1 cellular context compared by ENCODE assay signal in the genomic region with DNA sequence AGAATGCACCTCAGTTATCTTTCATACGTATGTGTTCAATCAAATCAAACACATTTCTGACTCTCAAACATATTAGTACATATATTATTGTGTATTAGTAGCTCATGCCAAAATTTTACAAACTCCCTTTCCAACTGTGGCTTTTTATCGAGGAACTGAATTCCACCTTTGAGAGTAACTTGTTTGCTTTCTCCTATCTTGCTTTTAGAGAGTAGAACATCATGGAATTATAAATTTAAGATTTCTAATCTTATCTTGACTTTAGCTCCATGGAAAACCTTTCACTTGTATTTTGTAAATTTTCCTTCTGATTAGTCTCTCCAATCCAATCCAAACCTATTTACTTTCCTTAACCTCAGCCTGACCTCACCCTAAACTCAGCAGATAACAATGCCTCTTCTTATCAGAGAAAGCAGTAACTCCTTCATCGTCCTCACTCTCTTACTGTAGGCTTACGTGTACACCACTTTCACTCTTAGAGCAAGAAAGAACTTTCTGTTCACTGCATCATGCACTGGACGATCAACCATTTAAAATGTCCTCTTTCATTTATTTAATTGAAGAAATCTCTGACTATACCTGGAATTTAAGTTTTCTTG.
TF ChIP-seq lines count a peak whose summit lies in the region.

No MANE protein-coding gene starts in this region.

TF ChIP-seq in K562, 482 proteins besides CTCF, POLR2A, EP300 and RAD21 (continued from another document):
- TF ChIP-seq, protein P1, sequence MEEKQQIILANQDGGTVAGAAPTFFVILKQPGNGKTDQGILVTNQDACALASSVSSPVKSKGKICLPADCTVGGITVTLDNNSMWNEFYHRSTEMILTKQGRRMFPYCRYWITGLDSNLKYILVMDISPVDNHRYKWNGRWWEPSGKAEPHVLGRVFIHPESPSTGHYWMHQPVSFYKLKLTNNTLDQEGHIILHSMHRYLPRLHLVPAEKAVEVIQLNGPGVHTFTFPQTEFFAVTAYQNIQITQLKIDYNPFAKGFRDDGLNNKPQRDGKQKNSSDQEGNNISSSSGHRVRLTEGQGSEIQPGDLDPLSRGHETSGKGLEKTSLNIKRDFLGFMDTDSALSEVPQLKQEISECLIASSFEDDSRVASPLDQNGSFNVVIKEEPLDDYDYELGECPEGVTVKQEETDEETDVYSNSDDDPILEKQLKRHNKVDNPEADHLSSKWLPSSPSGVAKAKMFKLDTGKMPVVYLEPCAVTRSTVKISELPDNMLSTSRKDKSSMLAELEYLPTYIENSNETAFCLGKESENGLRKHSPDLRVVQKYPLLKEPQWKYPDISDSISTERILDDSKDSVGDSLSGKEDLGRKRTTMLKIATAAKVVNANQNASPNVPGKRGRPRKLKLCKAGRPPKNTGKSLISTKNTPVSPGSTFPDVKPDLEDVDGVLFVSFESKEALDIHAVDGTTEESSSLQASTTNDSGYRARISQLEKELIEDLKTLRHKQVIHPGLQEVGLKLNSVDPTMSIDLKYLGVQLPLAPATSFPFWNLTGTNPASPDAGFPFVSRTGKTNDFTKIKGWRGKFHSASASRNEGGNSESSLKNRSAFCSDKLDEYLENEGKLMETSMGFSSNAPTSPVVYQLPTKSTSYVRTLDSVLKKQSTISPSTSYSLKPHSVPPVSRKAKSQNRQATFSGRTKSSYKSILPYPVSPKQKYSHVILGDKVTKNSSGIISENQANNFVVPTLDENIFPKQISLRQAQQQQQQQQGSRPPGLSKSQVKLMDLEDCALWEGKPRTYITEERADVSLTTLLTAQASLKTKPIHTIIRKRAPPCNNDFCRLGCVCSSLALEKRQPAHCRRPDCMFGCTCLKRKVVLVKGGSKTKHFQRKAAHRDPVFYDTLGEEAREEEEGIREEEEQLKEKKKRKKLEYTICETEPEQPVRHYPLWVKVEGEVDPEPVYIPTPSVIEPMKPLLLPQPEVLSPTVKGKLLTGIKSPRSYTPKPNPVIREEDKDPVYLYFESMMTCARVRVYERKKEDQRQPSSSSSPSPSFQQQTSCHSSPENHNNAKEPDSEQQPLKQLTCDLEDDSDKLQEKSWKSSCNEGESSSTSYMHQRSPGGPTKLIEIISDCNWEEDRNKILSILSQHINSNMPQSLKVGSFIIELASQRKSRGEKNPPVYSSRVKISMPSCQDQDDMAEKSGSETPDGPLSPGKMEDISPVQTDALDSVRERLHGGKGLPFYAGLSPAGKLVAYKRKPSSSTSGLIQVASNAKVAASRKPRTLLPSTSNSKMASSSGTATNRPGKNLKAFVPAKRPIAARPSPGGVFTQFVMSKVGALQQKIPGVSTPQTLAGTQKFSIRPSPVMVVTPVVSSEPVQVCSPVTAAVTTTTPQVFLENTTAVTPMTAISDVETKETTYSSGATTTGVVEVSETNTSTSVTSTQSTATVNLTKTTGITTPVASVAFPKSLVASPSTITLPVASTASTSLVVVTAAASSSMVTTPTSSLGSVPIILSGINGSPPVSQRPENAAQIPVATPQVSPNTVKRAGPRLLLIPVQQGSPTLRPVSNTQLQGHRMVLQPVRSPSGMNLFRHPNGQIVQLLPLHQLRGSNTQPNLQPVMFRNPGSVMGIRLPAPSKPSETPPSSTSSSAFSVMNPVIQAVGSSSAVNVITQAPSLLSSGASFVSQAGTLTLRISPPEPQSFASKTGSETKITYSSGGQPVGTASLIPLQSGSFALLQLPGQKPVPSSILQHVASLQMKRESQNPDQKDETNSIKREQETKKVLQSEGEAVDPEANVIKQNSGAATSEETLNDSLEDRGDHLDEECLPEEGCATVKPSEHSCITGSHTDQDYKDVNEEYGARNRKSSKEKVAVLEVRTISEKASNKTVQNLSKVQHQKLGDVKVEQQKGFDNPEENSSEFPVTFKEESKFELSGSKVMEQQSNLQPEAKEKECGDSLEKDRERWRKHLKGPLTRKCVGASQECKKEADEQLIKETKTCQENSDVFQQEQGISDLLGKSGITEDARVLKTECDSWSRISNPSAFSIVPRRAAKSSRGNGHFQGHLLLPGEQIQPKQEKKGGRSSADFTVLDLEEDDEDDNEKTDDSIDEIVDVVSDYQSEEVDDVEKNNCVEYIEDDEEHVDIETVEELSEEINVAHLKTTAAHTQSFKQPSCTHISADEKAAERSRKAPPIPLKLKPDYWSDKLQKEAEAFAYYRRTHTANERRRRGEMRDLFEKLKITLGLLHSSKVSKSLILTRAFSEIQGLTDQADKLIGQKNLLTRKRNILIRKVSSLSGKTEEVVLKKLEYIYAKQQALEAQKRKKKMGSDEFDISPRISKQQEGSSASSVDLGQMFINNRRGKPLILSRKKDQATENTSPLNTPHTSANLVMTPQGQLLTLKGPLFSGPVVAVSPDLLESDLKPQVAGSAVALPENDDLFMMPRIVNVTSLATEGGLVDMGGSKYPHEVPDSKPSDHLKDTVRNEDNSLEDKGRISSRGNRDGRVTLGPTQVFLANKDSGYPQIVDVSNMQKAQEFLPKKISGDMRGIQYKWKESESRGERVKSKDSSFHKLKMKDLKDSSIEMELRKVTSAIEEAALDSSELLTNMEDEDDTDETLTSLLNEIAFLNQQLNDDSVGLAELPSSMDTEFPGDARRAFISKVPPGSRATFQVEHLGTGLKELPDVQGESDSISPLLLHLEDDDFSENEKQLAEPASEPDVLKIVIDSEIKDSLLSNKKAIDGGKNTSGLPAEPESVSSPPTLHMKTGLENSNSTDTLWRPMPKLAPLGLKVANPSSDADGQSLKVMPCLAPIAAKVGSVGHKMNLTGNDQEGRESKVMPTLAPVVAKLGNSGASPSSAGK (IDR thresholded peaks at IDR 0.05): no peak
- no peak for TF ChIP-seq ZNF408 (CRISPR knock-in tag; IDR thresholded peaks at IDR 0.05; ENCODE audit: low read depth)
- peak; percentile 56 to 60; a peak in 2 of 4 replicates for TF ChIP-seq KDM1A (IDR thresholded peaks at IDR 0.05)
- no peak for TF ChIP-seq FOXK1 (CRISPR knock-in tag; IDR thresholded peaks at IDR 0.05; ENCODE audit: borderline replicate concordance)
- peak; percentile 47 for TF ChIP-seq TAL1 (IDR thresholded peaks at IDR 0.05)
- no peak for TF ChIP-seq ETV5 (CRISPR knock-in tag; IDR thresholded peaks at IDR 0.05; ENCODE audit: low read depth)
- no peak for TF ChIP-seq NCOA1 (IDR thresholded peaks at IDR 0.05; ENCODE audit: low read depth)
- peak; percentile 51; the same call in 1 of the 2 replicates for TF ChIP-seq TEAD4 (IDR thresholded peaks at IDR 0.05; ENCODE audit: low read length)
- no peak for TF ChIP-seq TEAD4 (CRISPR knock-in tag; IDR thresholded peaks at IDR 0.05; ENCODE audit: borderline replicate concordance)
- peak; percentile 63; the same call in 1 of the 2 replicates for TF ChIP-seq DPF2 (IDR thresholded peaks at IDR 0.05)
- TF ChIP-seq ZNF79 (CRISPR knock-in tag; IDR thresholded peaks at IDR 0.05; ENCODE audit: low read depth): peak; percentile 96
- TF ChIP-seq PPARD (CRISPR knock-in tag; IDR thresholded peaks at IDR 0.05): no peak
- no peak for TF ChIP-seq BCL6 (CRISPR knock-in tag; IDR thresholded peaks at IDR 0.05)
- peak; percentile 42; the same call in 1 of the 2 replicates for TF ChIP-seq NCOR1 (IDR thresholded peaks at IDR 0.05)
- TF ChIP-seq SMARCE1 (IDR thresholded peaks at IDR 0.05): peak; percentile 50; the same call in 1 of the 2 replicates
- TF ChIP-seq TEAD2 (tag; IDR thresholded peaks at IDR 0.05): no peak
- peak; percentile 27; the same call in 1 of the 2 replicates for TF ChIP-seq DMBX1 (CRISPR knock-in tag; IDR thresholded peaks at IDR 0.05; ENCODE audit: borderline replicate concordance)
- TF ChIP-seq ZNF24 (IDR thresholded peaks at IDR 0.05): no peak
- TF ChIP-seq ATF1 (CRISPR knock-in tag; IDR thresholded peaks at IDR 0.05): no peak
- peak; percentile 43; the same call in 1 of the 2 replicates for TF ChIP-seq ATF1 (tag; IDR thresholded peaks at IDR 0.05)
- TF ChIP-seq RCOR1 (IDR thresholded peaks at IDR 0.05; ENCODE audit: borderline replicate concordance in 1 of 2, low read depth in 2 of 2, low read length in 2 of 2): peak in 1 of 2 experiments; percentile 77; a peak in 2 of 4 replicates
- no peak for TF ChIP-seq ZNF766 (CRISPR knock-in tag; conservative IDR thresholded peaks at IDR 0.05)
